9 cellular contexts compared by ENCODE assay signal in the genomic region with DNA sequence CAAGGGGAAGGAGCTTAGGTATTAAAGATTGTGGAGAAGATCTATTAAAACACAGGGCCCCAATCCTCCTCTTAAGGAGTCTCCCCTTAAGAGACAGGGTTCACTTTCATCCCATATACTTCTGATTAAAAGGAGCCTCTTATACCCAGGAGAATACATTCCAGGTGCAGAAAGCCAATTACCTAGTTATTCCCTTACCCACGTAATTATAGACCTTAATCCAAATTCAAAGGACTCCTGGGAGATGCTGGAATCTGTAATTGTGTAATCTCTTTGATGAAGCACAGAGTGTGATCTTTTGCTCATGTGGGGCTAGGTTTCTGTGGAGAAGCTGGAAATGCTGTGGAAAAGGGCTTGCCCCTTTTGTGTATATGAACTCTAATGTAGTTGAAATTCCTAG. TPM values are rescaled to one million over a fixed set of nuclear protein-coding genes. Genes with fewer than 3 reads are reported as not detected.
DNase-seq lines count a peak whose midpoint lies in the region; ATAC-seq, FAIRE-seq and TF ChIP-seq lines count a peak whose summit lies in the region.
"Had no signal": no experiment of that assay in that cellular context is flagged by ENCODE, and none has a peak within 500 bp of the region (broad histone marks: within the 10 kb centered on the region; RNA-seq: fewer than 3 reads in every experiment).

No MANE protein-coding gene starts in this region.

- H3K4me1 Mint-ChIP-seq in activated naive CD4-positive, alpha-beta T cell treated with anti-CD3 and anti-CD28 coated beads for 36 hours (ENCODE audit: low read depth): peaks cover 56% of the 10 kb centered on the region
- peaks cover 35% of the 10 kb centered on the region for H3K4me1 Mint-ChIP-seq in activated B cell treated with CpG ODN at 0.5 μM for 24 hours

- TF ChIP-seq CTCF in activated B cell treated with CpG ODN at 0.5 μM for 24 hours (IDR thresholded peaks at IDR 0.05) (no peak), keratinocyte (optimal IDR thresholded peaks at IDR 0.05 in 1 of 3, IDR thresholded peaks at IDR 0.05 in 1 of 3, conservative IDR thresholded peaks at IDR 0.05 in 1 of 3; ENCODE audit: extremely low read depth in 1 of 3, insufficient read depth in 2 of 3, low read length in 3 of 3) (no peak), tibial artery (IDR thresholded peaks at IDR 0.05) (no peak)

- peak overlapping the region; percentile 96 for H3K4me2 ChIP-seq in keratinocyte (ENCODE audit: control insufficient read depth, extremely low read depth, insufficient read depth, low read depth, low read length)

- H3K4me3 ChIP-seq in keratinocyte (ENCODE audit: control insufficient read depth in 2 of 3, extremely low read depth in 1 of 3, insufficient read depth in 2 of 3, low read depth in 1 of 3, low read length in 3 of 3) (peak overlapping the region in 2 of 3 experiments; percentile 74 to 85), tibial artery (no peak overlapping the region)

- peak overlapping the region; percentile 87 for H3K27ac ChIP-seq in keratinocyte (ENCODE audit: control insufficient read depth, insufficient read depth, low read length)
- peak overlapping the region; percentile 92 to 93 for H3K27ac ChIP-seq in tibial artery

- no peaks in the 10 kb centered on the region for H3K9me1 ChIP-seq in keratinocyte (ENCODE audit: control insufficient read depth, extremely low read depth, insufficient read depth, low read length)

- POLR2A ChIA-PET in activated B cell treated with CpG ODN at 0.5 μM for 24 hours (lab: Charles Lee): interaction anchor here (0.6 to 3.7 kb wide), 3 partner anchors 101 to 271 kb away, joined by 3 to 41 read pairs (median 7); partner anchors contain the start of genes CASP6 and MCUB

- peak overlapping the region; percentile 82 for H3K4me3 Mint-ChIP-seq in activated naive CD4-positive, alpha-beta T cell treated with anti-CD3 and anti-CD28 coated beads for 36 hours
- H3K4me3 Mint-ChIP-seq in activated B cell treated with CpG ODN at 0.5 μM for 24 hours: peak overlapping the region; percentile 79

- DNase-seq in activated naive CD4-positive, alpha-beta T cell treated with anti-CD3 and anti-CD28 coated beads for 36 hours: no peak
- no peak for DNase-seq in activated naive CD4-positive, alpha-beta T cell treated with anti-CD3 and anti-CD28 coated beads, Interleukin-2, amount 50 U/mL, for 16 hours
- DNase-seq in activated B cell treated with CpG ODN at 0.5 μM for 24 hours (no peak), keratinocyte (ENCODE audit: low read depth, low spot score) (no peak), tibial artery (no peak), NAMALWA (ENCODE audit: low spot score) (no peak)
- no peak for DNase-seq in stimulated activated CD4-positive, alpha-beta T cell treated with anti-CD3 and anti-CD28 coated beads, Interleukin-4, amount 100 ng/mL, for 4 hours
- no peak for DNase-seq in NK-92 treated with Interleukin-12 subunit alpha and Interleukin-12 subunit beta, amount 100 ng/mL, for 24 hours (lab: John Stamatoyannopoulos, UW)
- DNase-seq: hippocampal formation had no signal

- FAIRE-seq in keratinocyte (lab: Jason Lieb, UNC): no peak

- ATAC-seq in activated B cell treated with CpG ODN at 0.5 μM for 24 hours (ENCODE audit: low read depth): no peak

- no peak overlapping the region for H3K9ac ChIP-seq in keratinocyte (ENCODE audit: control insufficient read depth, extremely low read depth, insufficient read depth, low read length)

- H3K9me3 ChIP-seq in keratinocyte (ENCODE audit: control insufficient read depth, low read depth, low read length) (no peaks in the 10 kb centered on the region), tibial artery (no peaks in the 10 kb centered on the region)

- dilution Hi-C loops in keratinocyte (cut with MboI; ENCODE audit: extremely low pct_ligation_motif_present, low sequenced_read_pairs): loop anchor here (25.0 kb wide), 1 partner anchor 555 kb away; no protein-coding TSS in a partner anchor

- no peak overlapping the region for H2AFZ ChIP-seq in keratinocyte (ENCODE audit: control insufficient read depth, low read length)

- H3K4me1 ChIP-seq in keratinocyte (ENCODE audit: control insufficient read depth, extremely low read depth, insufficient read depth, low read length) (peaks cover 22% of the 10 kb centered on the region), tibial artery (peaks cover 0 to 40% (median 20%) of the 10 kb centered on the region in 4 donors)

- intact Hi-C loops in activated naive CD4-positive, alpha-beta T cell treated with anti-CD3 and anti-CD28 coated beads for 36 hours (cut with micrococcal nuclease): loop anchor here (5.0 to 10.0 kb wide), 3 partner anchors 765 to 1710 kb away; partner anchors contain the start of genes ELOVL6 and PAPSS1
- intact Hi-C loops in activated B cell treated with CpG ODN at 0.5 μM for 24 hours (cut with micrococcal nuclease): loop anchor here (2.0 to 5.0 kb wide), 5 partner anchors 47 to 1500 kb away; partner anchors contain the start of genes CASP6, CYP2U1 and RPL34
- intact Hi-C loops in tibial artery (cut with DNase I; ENCODE audit: low total_unique reads): loop anchor here (5.0 to 10.0 kb wide), 3 partner anchors 133 to 385 kb away; partner anchors contain the start of genes CASP6, GAR1 and MCUB

- no peaks in the 10 kb centered on the region for H3K27me3 ChIP-seq in keratinocyte (ENCODE audit: control insufficient read depth, extremely low read depth, insufficient read depth, low read length)
- no peaks in the 10 kb centered on the region for H3K27me3 ChIP-seq in tibial artery

- peaks cover 16% of the 10 kb centered on the region for H4K20me1 ChIP-seq in keratinocyte (ENCODE audit: control insufficient read depth, extremely low read depth, insufficient read depth, low read length)

- H3K27ac Mint-ChIP-seq in activated naive CD4-positive, alpha-beta T cell treated with anti-CD3 and anti-CD28 coated beads for 36 hours: peak overlapping the region; percentile 85
- peak overlapping the region; percentile 11 for H3K27ac Mint-ChIP-seq in activated B cell treated with CpG ODN at 0.5 μM for 24 hours

- no peaks in the 10 kb centered on the region for H3K9me3 Mint-ChIP-seq in activated naive CD4-positive, alpha-beta T cell treated with anti-CD3 and anti-CD28 coated beads for 36 hours
- H3K9me3 Mint-ChIP-seq in activated B cell treated with CpG ODN at 0.5 μM for 24 hours: no peaks in the 10 kb centered on the region

- H3K27me3 Mint-ChIP-seq in activated naive CD4-positive, alpha-beta T cell treated with anti-CD3 and anti-CD28 coated beads for 36 hours (ENCODE audit: low read depth): no peaks in the 10 kb centered on the region
- no peaks in the 10 kb centered on the region for H3K27me3 Mint-ChIP-seq in activated B cell treated with CpG ODN at 0.5 μM for 24 hours

- H3K36me3 Mint-ChIP-seq in activated naive CD4-positive, alpha-beta T cell treated with anti-CD3 and anti-CD28 coated beads for 36 hours (ENCODE audit: low read depth): peaks cover 5% of the 10 kb centered on the region
- H3K36me3 Mint-ChIP-seq in activated B cell treated with CpG ODN at 0.5 μM for 24 hours (ENCODE audit: low read depth): peaks cover 5% of the 10 kb centered on the region

- CTCF ChIA-PET in activated naive CD4-positive, alpha-beta T cell treated with anti-CD3 and anti-CD28 coated beads for 36 hours (lab: Charles Lee): interaction anchor here (0.7 to 2.4 kb wide), 9 partner anchors 12 to 877 kb away, joined by 3 to 12 read pairs (median 3); partner anchors contain the start of genes CASP6 and MCUB
- CTCF ChIA-PET in activated B cell treated with CpG ODN at 0.5 μM for 24 hours (lab: Charles Lee): interaction anchor here (0.9 to 1.5 kb wide), 2 partner anchors 87 to 546 kb away, joined by 3 to 6 read pairs; no protein-coding TSS in a partner anchor

- H3K79me2 ChIP-seq in keratinocyte (ENCODE audit: control insufficient read depth, insufficient read depth, low read length): peaks cover 49% of the 10 kb centered on the region

- H3K36me3 ChIP-seq in keratinocyte (ENCODE audit: control insufficient read depth in 2 of 2, extremely low read depth in 1 of 2, insufficient read depth in 2 of 2, low read length in 2 of 2) (no peaks in the 10 kb centered on the region), tibial artery (no peaks in the 10 kb centered on the region)

RNA-seq across cellular contexts. Expression of gene SEC24B, which starts 1.4 kb away (rescaled TPM):
- total RNA-seq in activated naive CD4-positive, alpha-beta T cell treated with anti-CD3 and anti-CD28 coated beads for 36 hours: 10 to 100 TPM; 20.6 to 21.1 TPM
- 32.0 and 36.1 TPM in 2 replicates for total RNA-seq in activated B cell treated with CpG ODN at 0.5 μM for 24 hours
- polyA plus RNA-seq in keratinocyte: 47.6 to 53.4 TPM (median 50.9 TPM) in 3 replicates
- polyA plus RNA-seq in keratinocyte (2011; ENCODE audit: low read depth): 10.0 TPM
- 29.0 and 60.9 TPM in 2 replicates for polyA plus RNA-seq in keratinocyte (2011; cell fraction: cytosol; rRNA removed)
- 74.7 and 82.3 TPM in 2 replicates for polyA plus RNA-seq in keratinocyte (2011; cell fraction: nucleus; rRNA removed)
- polyA plus RNA-seq in keratinocyte (2012; ENCODE audit: low replicate concordance): 21.7 and 23.2 TPM in 2 replicates
- polyA minus RNA-seq in keratinocyte: 61.7 to 135 TPM (median 131 TPM) in 3 replicates
- 33.8 TPM for polyA minus RNA-seq in keratinocyte (2011; cell fraction: cytosol; rRNA and poly(A)+ RNA removed)
- polyA minus RNA-seq in keratinocyte (2011; cell fraction: nucleus; rRNA and poly(A)+ RNA removed): 62.5 and 97.5 TPM in 2 replicates

Comparison
In these comparisons a context has a peak if more than half of its experiments do, and no peak if none do; other contexts are left out.
1. H3K4me3 ChIP-seq: peak in keratinocyte (2 of 3); none in tibial artery (0 of 2).